In the genomic region with DNA sequence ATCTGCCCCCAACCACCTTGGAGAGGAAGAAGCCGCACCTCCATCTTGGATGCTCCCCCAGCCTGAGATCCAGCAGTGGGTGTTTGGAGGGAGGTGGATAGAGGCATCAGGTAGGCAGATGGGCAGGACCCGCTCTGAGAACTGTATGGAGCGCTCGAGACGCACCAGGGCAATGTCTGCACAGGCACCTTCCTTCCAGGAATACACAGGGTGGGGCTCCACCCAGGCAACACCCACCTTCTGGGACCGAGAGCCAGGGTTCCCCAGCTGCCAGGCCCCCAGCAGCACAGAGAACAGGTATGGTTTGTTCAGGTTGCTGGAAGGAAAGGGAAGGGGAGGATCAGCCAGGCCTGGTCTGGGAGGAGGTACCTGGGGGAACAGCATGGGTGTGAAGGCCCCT, we compare ENCODE assay signal across 21 cellular contexts. TPM values are rescaled to one million over a fixed set of nuclear protein-coding genes. Genes with fewer than 3 reads are reported as not detected.
DNase-seq lines count a peak whose midpoint lies in the region; TF ChIP-seq lines count a peak whose summit lies in the region.
"Had no signal": no experiment of that assay in that cellular context is flagged by ENCODE, and none has a peak within 500 bp of the region (broad histone marks: within the 10 kb centered on the region; RNA-seq: fewer than 3 reads in every experiment).

No MANE protein-coding gene starts in this region.

- BruUV-seq in A673 (replicated peaks; lab: Mats Ljungman, UMichigan), result no TSS peak

- H3K27me3 ChIP-seq in esophagus squamous epithelium (peaks cover 0 to 71% (median 0%) of the 10 kb centered on the region in 4 donors), A673 (replicated peaks; ENCODE audit: insufficient read depth, low read depth, low read length, poor library complexity) (peaks cover 18% of the 10 kb centered on the region)

- in situ Hi-C loops in GM13976 (cut with MboI; ENCODE audit: low sequenced_read_pairs, unreplicated experiment), result no loop called here

- H3K4me3 Mint-ChIP-seq in type B pancreatic cell, result peak overlapping the region; percentile 49
- H3K4me3 Mint-ChIP-seq: B cell; CD4-positive, CD25-positive, alpha-beta regulatory T cell had no signal

- H3K36me3 ChIP-seq in esophagus squamous epithelium (peaks cover 0 to 36% (median 0%) of the 10 kb centered on the region in 3 donors), A673 (ENCODE audit: insufficient read depth, low read length, poor library complexity, severe bottlenecking) (no peaks in the 10 kb centered on the region)

- intact Hi-C loops in esophagus squamous epithelium (cut with DNase I) (no loop called here), A673 (cut with micrococcal nuclease; ENCODE audit: unreplicated experiment) (no loop called here)

- POLR2A ChIA-PET in RWPE1 (lab: Yijun Ruan, JAX; ENCODE audit: low non-redundant PET), result no interaction called here
- POLR2A ChIA-PET in A673 (lab: Charles Lee; ENCODE audit: low non-redundant PET), result no interaction called here

- peaks cover 5% of the 10 kb centered on the region for H3K9me3 Mint-ChIP-seq in type B pancreatic cell

- H3K27ac Mint-ChIP-seq in type B pancreatic cell, result peak overlapping the region; percentile 23
- H3K27ac Mint-ChIP-seq: B cell; CD4-positive, CD25-positive, alpha-beta regulatory T cell had no signal

- no peak for TF ChIP-seq POLR2A in esophagus squamous epithelium (IDR thresholded peaks at IDR 0.05)

- peaks cover 25% of the 10 kb centered on the region for H3K27me3 Mint-ChIP-seq in type B pancreatic cell

- peaks cover 9% of the 10 kb centered on the region for H3K36me3 Mint-ChIP-seq in type B pancreatic cell

- peaks cover 9 to 41% (median 11%) of the 10 kb centered on the region in 3 donors for H3K4me1 ChIP-seq in esophagus squamous epithelium
- H3K4me1 ChIP-seq in A673 (ENCODE audit: insufficient read depth, low read length, poor library complexity, severe bottlenecking), result no peaks in the 10 kb centered on the region

- no CpG with 5 or more reads among the region's 6 CpGs for WGBS in esophagus squamous epithelium, 2 donors

- DNase-seq in GM13976 (ENCODE audit: low spot score), result peak; percentile 25
- DNase-seq in RWPE1 (ENCODE audit: low spot score), result no peak
- DNase-seq in esophagus squamous epithelium (lab: John Stamatoyannopoulos, UW), result no peak
- DNase-seq in type B pancreatic cell (ENCODE audit: extremely low spot score, unreplicated experiment), result no peak
- DNase-seq in A673 (ENCODE audit: low spot score), result no peak
- DNase-seq in COR-L47 (lab: John Stamatoyannopoulos, UW), result no peak
- no peak for DNase-seq in SKM-1 treated with dmso at 0.1 percent for 144 hours (lab: John Stamatoyannopoulos, UW; ENCODE audit: unreplicated experiment)
- DNase-seq: CD4-positive, CD25-positive, alpha-beta regulatory T cell; GF-D8; NCI-H1417 treated with DMSO at 0.1 percent for 48 hours; NCI-H187 treated with DMSO at 0.1 percent for 48 hours; NCI-H2227 treated with DMSO at 0.1 percent for 48 hours; NCI-H510A treated with DMSO at 0.1 percent for 48 hours had no signal

- CTCF ChIA-PET in RWPE1 (lab: Yijun Ruan, JAX), result interaction anchor here (0.6 to 1.6 kb wide), 2 partner anchors 16 to 27 kb away, joined by 3 to 4 read pairs; no protein-coding TSS in a partner anchor
- CTCF ChIA-PET in A673 (lab: Charles Lee), result no interaction called here

- TF ChIP-seq CTCF in GM13976 (IDR thresholded peaks at IDR 0.05; ENCODE audit: borderline replicate concordance, control extremely low read depth, extremely low read depth, insufficient read depth, missing control alignments) (no peak), RWPE1 (conservative IDR thresholded peaks at IDR 0.05; ENCODE audit: low read depth) (no peak), esophagus squamous epithelium (IDR thresholded peaks at IDR 0.05) (no peak), type B pancreatic cell (conservative IDR thresholded peaks at IDR 0.05) (no peak), A673 (conservative IDR thresholded peaks at IDR 0.05; ENCODE audit: low read depth, low read length) (no peak)

- H3K4me1 Mint-ChIP-seq in type B pancreatic cell (ENCODE audit: unreplicated experiment), result no peaks in the 10 kb centered on the region

- H3K4me3 ChIP-seq in esophagus squamous epithelium, result peak overlapping the region; percentile 25 to 67 (median 50)
- H3K4me3 ChIP-seq in A673 (ENCODE audit: low read depth, low read length, poor library complexity, severe bottlenecking), result no peak overlapping the region

- peak overlapping the region; percentile 62 for H3K27ac ChIP-seq in RWPE1
- peak overlapping the region; percentile 85 to 91 (median 88) for H3K27ac ChIP-seq in esophagus squamous epithelium
- no peak overlapping the region for H3K27ac ChIP-seq in A673 (ENCODE audit: low read depth, low read length, poor library complexity, severe bottlenecking)
- H3K27ac ChIP-seq: HL-60, KMS-11 had no signal

- peaks cover 0 to 9% (median 5%) of the 10 kb centered on the region in 3 donors for H3K9me3 ChIP-seq in esophagus squamous epithelium
- no peaks in the 10 kb centered on the region for H3K9me3 ChIP-seq in A673 (ENCODE audit: low read depth, low read length, poor library complexity, severe bottlenecking)

RNA-seq across cellular contexts. Expression of a gene that starts 2.4 kb away (rescaled TPM):
- total RNA-seq in esophagus squamous epithelium, result 100 to 1,000 TPM in 2 of 4 donors, 10 to 100 TPM in 2; 36.6 to 149 (median 113) TPM
- 42.5 and 56.8 TPM in 2 replicates for total RNA-seq in type B pancreatic cell (ENCODE audit: low replicate concordance)
- not detected in 2 replicates for total RNA-seq in A673 (2021)
- total RNA-seq: B cell; CD4-positive, CD25-positive, alpha-beta regulatory T cell; HT1080; M059J; SK-MEL-5 had no signal

RNA-seq across cellular contexts. Expression of a gene that starts 25.4 kb away (rescaled TPM):
- total RNA-seq in esophagus squamous epithelium (10 to 100 TPM in 1 of 4 donors, under 1 TPM in 2, not detected in 1; 0.34 to 38.5 (median 0.44) TPM), type B pancreatic cell (ENCODE audit: low replicate concordance) (1.5 and 1.7 TPM in 2 replicates), A673 (2021) (not detected in 2 replicates)
- total RNA-seq: B cell; CD4-positive, CD25-positive, alpha-beta regulatory T cell; SK-MEL-5 had no signal

RNA-seq across cellular contexts. Expression of a gene that starts 27.5 kb away (rescaled TPM):
- total RNA-seq in esophagus squamous epithelium, result 10 to 100 TPM; 18.9 to 47.9 (median 39.5) TPM
- 43.1 and 45.9 TPM in 2 replicates for total RNA-seq in type B pancreatic cell (ENCODE audit: low replicate concordance)
- total RNA-seq in A673 (2021), result 23.9 and 28.5 TPM in 2 replicates

RNA-seq across cellular contexts. Expression of a gene that starts 38.5 kb away (rescaled TPM):
- total RNA-seq in esophagus squamous epithelium (1 to 10 TPM in 1 of 4 donors, not detected in 3; 1.5 TPM), type B pancreatic cell (ENCODE audit: low replicate concordance) (not detected in 2 replicates), A673 (2021) (not detected in 2 replicates)
- total RNA-seq: Caco-2; CD4-positive, CD25-positive, alpha-beta regulatory T cell; HT1080; M059J; PC-3; SK-MEL-5 had no signal

RNA-seq across cellular contexts. Expression of a gene that starts 56.2 kb away (rescaled TPM):
- total RNA-seq in esophagus squamous epithelium, result 10 to 100 TPM; 25.4 to 52.1 (median 27.1) TPM
- total RNA-seq in type B pancreatic cell (ENCODE audit: low replicate concordance), result 17.8 and 28.6 TPM in 2 replicates
- 46.8 and 47.0 TPM in 2 replicates for total RNA-seq in A673 (2021)

Comparison
In these comparisons a context has a peak if more than half of its experiments do, and no peak if none do; other contexts are left out.
1. RNA of a gene that starts 2.4 kb away (total RNA-seq): 36.6 to 149 TPM in esophagus squamous epithelium and 42.5 to 56.8 TPM in type B pancreatic cell; not detected in A673; every median in the first group is over 10 times any median in the second.